8 cellular contexts compared by ENCODE assay signal in the genomic region with DNA sequence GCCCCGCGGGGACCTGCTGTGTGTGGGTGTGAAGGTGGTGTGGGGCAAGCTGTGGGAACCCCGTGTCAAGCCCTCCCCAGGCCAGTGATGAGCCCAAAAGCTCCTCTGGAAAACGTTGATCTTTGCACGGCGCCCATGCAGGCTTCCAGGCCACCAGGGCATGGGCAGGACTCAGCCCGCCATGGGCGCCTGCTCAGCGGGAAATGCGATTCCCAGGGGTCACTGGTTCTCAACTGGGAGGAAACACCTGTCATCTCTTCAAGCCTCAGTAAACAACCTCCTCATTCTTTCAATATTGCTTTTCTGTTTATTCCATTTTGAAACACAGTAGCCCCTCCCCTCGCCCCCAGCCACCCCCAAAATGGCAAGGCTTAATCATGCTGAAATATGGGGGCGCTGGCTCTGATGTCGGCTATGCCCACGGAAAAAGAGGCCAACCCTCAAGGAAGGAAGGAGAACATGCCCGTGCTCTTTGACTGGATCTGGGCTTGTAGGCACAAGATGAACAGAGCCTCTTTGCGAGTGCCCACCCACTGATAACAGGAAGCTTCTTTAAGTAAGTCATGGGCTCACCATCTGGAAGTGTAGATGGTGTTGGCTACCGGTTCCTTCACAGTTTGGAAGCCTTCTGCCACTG. TPM values are rescaled to one million over a fixed set of nuclear protein-coding genes. Genes with fewer than 3 reads are reported as not detected.
DNase-seq lines count a peak whose midpoint lies in the region; ATAC-seq lines count a peak whose summit lies in the region.

No MANE protein-coding gene starts in this region.

- CTCF ChIA-PET in CD4-positive, alpha-beta memory T cell (lab: Charles Lee; ENCODE audit: partially characterized antibody): interaction anchor here (1.3 to 3.1 kb wide), 4 partner anchors 18 to 97 kb away, joined by 4 to 14 read pairs (median 8); no protein-coding TSS in a partner anchor

- H3K4me3 Mint-ChIP-seq in CD4-positive, alpha-beta memory T cell: peak overlapping the region; percentile 77 to 91 (median 87)

- intact Hi-C loops in CD4-positive, alpha-beta memory T cell (cut with micrococcal nuclease): loop anchor here (2.0 to 5.0 kb wide), 3 partner anchors 13 to 68 kb away; no protein-coding TSS in a partner anchor

- H3K4me1 ChIP-seq in CD4-positive, alpha-beta memory T cell (ENCODE audit: insufficient read depth, low read length): peaks cover 24% of the 10 kb centered on the region

- DNase-seq in CD4-positive, alpha-beta memory T cell: no peak
- DNase-seq in activated naive CD4-positive, alpha-beta T cell treated with anti-CD3 and anti-CD28 coated beads, Interleukin-2, amount 50 U/mL, for 72 hours (ENCODE audit: low spot score in 2 of 2): no peak
- DNase-seq in NCI-H1092 (lab: John Stamatoyannopoulos, UW) (no peak), Kasumi-1 (lab: John Stamatoyannopoulos, UW) (no peak), NCI-H345 (lab: John Stamatoyannopoulos, UW) (no peak), AG08396 (ENCODE audit: low spot score) (no peak)

- peaks cover 14 to 30% (median 24%) of the 10 kb centered on the region in 4 donors for H3K4me1 Mint-ChIP-seq in CD4-positive, alpha-beta memory T cell

- H3K36me3 ChIP-seq in CD4-positive, alpha-beta memory T cell (ENCODE audit: insufficient read depth, low read length): no peaks in the 10 kb centered on the region

- H3K36me3 Mint-ChIP-seq in CD4-positive, alpha-beta memory T cell: no peaks in the 10 kb centered on the region
- H3K36me3 Mint-ChIP-seq in activated naive CD4-positive, alpha-beta T cell treated with anti-CD3 and anti-CD28 coated beads, Interleukin-2, amount 50 U/mL, for 72 hours: peaks cover 0 to 7% of the 10 kb centered on the region in 2 donors

- no peaks in the 10 kb centered on the region for H3K9me3 ChIP-seq in CD4-positive, alpha-beta memory T cell (ENCODE audit: control insufficient read depth in 1 of 2, low read length in 2 of 2)

- H3K4me3 ChIP-seq in CD4-positive, alpha-beta memory T cell (ENCODE audit: low read length in 2 of 2): peak overlapping the region in 1 of 2 donors; percentile 46

- ATAC-seq in GM19397 (IDR thresholded peaks at IDR 0.05; ENCODE audit: unreplicated experiment): peak; percentile 43
- ATAC-seq in HG03342 (IDR thresholded peaks at IDR 0.05; ENCODE audit: unreplicated experiment): peak; percentile 42
- no peak for ATAC-seq in activated naive CD4-positive, alpha-beta T cell treated with anti-CD3 and anti-CD28 coated beads, Interleukin-2, amount 50 U/mL, for 72 hours

- H3K27me3 ChIP-seq in CD4-positive, alpha-beta memory T cell (ENCODE audit: insufficient read depth, low read length): no peaks in the 10 kb centered on the region

- H3K27me3 Mint-ChIP-seq in CD4-positive, alpha-beta memory T cell: no peaks in the 10 kb centered on the region

- H3K27ac ChIP-seq in CD4-positive, alpha-beta memory T cell (ENCODE audit: low read depth, low read length): peak overlapping the region; percentile 27

- POLR2A ChIA-PET in CD4-positive, alpha-beta memory T cell (lab: Charles Lee; ENCODE audit: partially characterized antibody): interaction anchor here (0.5 to 1.2 kb wide), 3 partner anchors 9 to 96 kb away, joined by 3 to 4 read pairs (median 4); no protein-coding TSS in a partner anchor

- H3K9me3 Mint-ChIP-seq in CD4-positive, alpha-beta memory T cell: peaks cover 0 to 3% (median 0%) of the 10 kb centered on the region in 8 donors
- H3K9me3 Mint-ChIP-seq in activated naive CD4-positive, alpha-beta T cell treated with anti-CD3 and anti-CD28 coated beads, Interleukin-2, amount 50 U/mL, for 72 hours: peaks cover 0 to 4% of the 10 kb centered on the region in 2 donors

- peak overlapping the region in 6 of 7 donors; percentile 13 to 95 (median 72) for H3K27ac Mint-ChIP-seq in CD4-positive, alpha-beta memory T cell
- peak overlapping the region; percentile 81 to 90 for H3K27ac Mint-ChIP-seq in activated naive CD4-positive, alpha-beta T cell treated with anti-CD3 and anti-CD28 coated beads, Interleukin-2, amount 50 U/mL, for 72 hours

RNA-seq across cellular contexts. Expression of gene POU2AF1, which starts 0.5 kb away (rescaled TPM):
- total RNA-seq in CD4-positive, alpha-beta memory T cell: under 1 TPM; 0.47 to 0.64 TPM
- 1 to 10 TPM in 1 of 2 donors, under 1 TPM in 1; 0.37 to 2.0 TPM for polyA plus RNA-seq in CD4-positive, alpha-beta memory T cell
- 10 to 100 TPM in 1 of 2 donors, 1 to 10 TPM in 1; 3.2 to 11.0 TPM for total RNA-seq in activated naive CD4-positive, alpha-beta T cell treated with anti-CD3 and anti-CD28 coated beads, Interleukin-2, amount 50 U/mL, for 72 hours

Comparison
In these comparisons a context has a peak if more than half of its experiments do, and no peak if none do; other contexts are left out.
1. ATAC-seq: peak in GM19397 (single experiment) and HG03342 (single experiment); none in activated naive CD4-positive, alpha-beta T cell treated with anti-CD3 and anti-CD28 coated beads, Interleukin-2, amount 50 U/mL, for 72 hours (0 of 2).